Comparison of ENCODE assay signal across 32 cellular contexts in the genomic region with DNA sequence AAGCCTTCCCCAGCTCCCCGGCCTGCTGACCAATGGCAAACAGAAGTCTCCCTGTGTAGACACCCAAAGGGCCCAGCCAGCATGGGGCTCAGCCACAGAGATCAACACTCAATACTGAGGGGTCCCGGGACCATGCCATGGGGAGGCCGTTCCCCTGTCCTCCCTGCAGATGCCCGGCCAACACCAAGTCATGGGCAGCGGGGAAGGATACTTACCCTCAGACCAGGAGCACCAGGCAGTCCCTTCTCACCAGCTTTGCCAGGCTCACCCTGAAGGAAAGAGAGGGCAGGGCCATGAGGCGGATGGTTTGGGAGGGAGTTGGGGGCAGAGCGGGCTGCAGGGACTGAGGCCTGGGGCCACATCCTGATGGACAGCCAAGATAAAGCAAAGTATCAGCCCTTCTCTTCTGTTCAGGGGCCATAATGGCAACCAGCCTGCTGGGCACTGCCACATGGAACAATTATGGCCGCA. TPM values are rescaled to one million over a fixed set of nuclear protein-coding genes. Genes with fewer than 3 reads are reported as not detected.
"Had no signal": no experiment of that assay in that cellular context is flagged by ENCODE, and none has a peak within 500 bp of the region (broad histone marks: within the 10 kb centered on the region; RNA-seq: fewer than 3 reads in every experiment).

No MANE protein-coding gene starts in this region.

- DNase-seq: activated CD4-positive, alpha-beta T cell treated with anti-CD3 and anti-CD28 coated beads for 36 hours; activated CD4-positive, alpha-beta T cell treated with anti-CD3 and anti-CD28 coated beads, Interleukin-2, amount 10 ng/mL, durations not matched to agents 7 days and 5 days; activated CD4-positive, alpha-beta T cell treated with anti-CD3 and anti-CD28 coated beads, Interleukin-2, amount 50 U/mL, for 48 hours; activated CD8-positive, alpha-beta T cell treated with anti-CD3 and anti-CD28 coated beads, Interleukin-2, amount 10 ng/mL, durations not matched to agents 7 days and 5 days; activated naive CD4-positive, alpha-beta T cell treated with anti-CD3 and anti-CD28 coated beads, Interleukin-2, amount 10 ng/mL, durations not matched to agents 7 days and 5 days; activated naive CD8-positive, alpha-beta T cell treated with anti-CD3 and anti-CD28 coated beads, Interleukin-2, amount 50 U/mL, for 24 hours; activated T-cell treated with anti-CD3 and anti-CD28 coated beads, Interleukin-2, amount 50 U/mL, for 24 hours; anterior cingulate cortex; brain microvascular endothelial cell; central memory CD4-positive, alpha-beta T cell; Kasumi-1; KG1; MG63; NCI-H1048; NCI-H1105 treated with DMSO at 0.1 percent for 48 hours; NCI-H1436; NCI-H1694; NCI-H1930; NCI-H2081 treated with DMSO at 0.1 percent for 48 hours; NCI-H345; NCI-H524 treated with DMSO at 0.1 percent for 48 hours; PC-3; SIG-M5; SW 1271; T-helper 1 cell; T-helper 2 cell; T-helper 9 cell; WERI-Rb-1 had no signal

- H3K36me3 ChIP-seq: brain microvascular endothelial cell, MG63, WERI-Rb-1 had no signal

- H3K27ac ChIP-seq: brain microvascular endothelial cell, RWPE1, WERI-Rb-1 had no signal

- H3K4me3 ChIP-seq: MG63 had no signal

- ATAC-seq: activated CD4-positive, alpha-beta T cell treated with anti-CD3 and anti-CD28 coated beads for 36 hours; activated CD4-positive, CD25-positive, alpha-beta regulatory T cell treated with anti-CD3 and anti-CD28 coated beads, Interleukin-2, amount 50 U/mL, for 24 hours; activated CD8-positive, alpha-beta T cell treated with anti-CD3 and anti-CD28 coated beads, Interleukin-2, amount 10 ng/mL, durations not matched to agents 7 days and 5 days; activated naive CD8-positive, alpha-beta T cell treated with anti-CD3 and anti-CD28 coated beads, Interleukin-2, amount 50 U/mL, for 24 hours; PC-3; Right ventricle myocardium inferior; SK-N-SH treated with all-trans-retinoic acid at 6 μM for 48 hours had no signal

- H3K9me3 ChIP-seq: MG63 had no signal

- H3K27me3 ChIP-seq: brain microvascular endothelial cell, MG63 had no signal

RNA-seq across cellular contexts. Expression of a gene that starts 19.9 kb away (rescaled TPM):
- total RNA-seq: activated CD4-positive, alpha-beta T cell treated with anti-CD3 and anti-CD28 coated beads, Interleukin-2, amount 10 ng/mL, durations not matched to agents 7 days and 5 days; activated CD8-positive, alpha-beta T cell treated with anti-CD3 and anti-CD28 coated beads, Interleukin-2, amount 10 ng/mL, durations not matched to agents 7 days and 5 days; Right ventricle myocardium inferior had no signal
